Comparison of ENCODE assay signal across 22 cellular contexts in the genomic region with DNA sequence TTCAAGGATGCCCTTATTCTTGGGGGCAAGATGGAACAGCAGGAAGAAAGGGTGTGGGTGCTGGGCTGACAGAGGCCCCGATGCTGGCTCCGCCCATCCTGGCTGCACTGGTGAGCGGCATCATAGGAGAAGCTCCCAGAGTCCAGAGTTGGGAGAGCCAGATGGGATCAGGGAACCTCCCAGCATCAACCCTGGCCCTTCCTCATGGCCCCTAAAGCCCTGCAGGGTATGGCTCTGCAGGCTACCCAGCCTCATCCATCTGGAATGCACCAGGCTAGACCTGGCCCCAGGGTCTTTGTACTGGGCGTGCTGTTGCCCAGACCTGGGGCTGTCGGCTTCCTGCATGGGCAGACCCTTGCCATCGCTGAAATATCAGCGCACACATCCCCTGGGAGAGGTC. TPM values are rescaled to one million over a fixed set of nuclear protein-coding genes. Genes with fewer than 3 reads are reported as not detected.
DNase-seq lines count a peak whose midpoint lies in the region; ATAC-seq and TF ChIP-seq lines count a peak whose summit lies in the region.
"Had no signal": no experiment of that assay in that cellular context is flagged by ENCODE, and none has a peak within 500 bp of the region (broad histone marks: within the 10 kb centered on the region; RNA-seq: fewer than 3 reads in every experiment).

No MANE protein-coding gene starts in this region.

- H2BK120ac ChIP-seq in trophoblast cell (ENCODE audit: insufficient read depth, low read length, poor library complexity) = no peak overlapping the region

- no peaks in the 10 kb centered on the region for H3K79me1 ChIP-seq in trophoblast cell (ENCODE audit: low read length)

- no peaks in the 10 kb centered on the region for H3K9me3 Mint-ChIP-seq in activated T-helper 17 cell treated with anti-CD3 and anti-CD28 coated beads, Interleukin-2, amount 50 U/mL, for 72 hours
- H3K9me3 Mint-ChIP-seq: activated naive CD8-positive, alpha-beta T cell treated with anti-CD3 and anti-CD28 coated beads, Interleukin-2, amount 50 U/mL, for 24 hours; brain; endodermal cell; stimulated activated naive CD8-positive, alpha-beta T cell treated with anti-CD3 and anti-CD28 coated beads, Interleukin-15, amount 100 ng/mL, for 72 hours had no signal

- peak; percentile 29 for ATAC-seq in activated T-helper 17 cell treated with anti-CD3 and anti-CD28 coated beads, Interleukin-2, amount 50 U/mL, for 72 hours (replicated peaks)
- no peak for ATAC-seq in HG03469 (IDR thresholded peaks at IDR 0.05; ENCODE audit: unreplicated experiment)
- ATAC-seq: activated CD4-positive, alpha-beta T cell treated with anti-CD3 and anti-CD28 coated beads for 36 hours; activated naive CD8-positive, alpha-beta T cell treated with anti-CD3 and anti-CD28 coated beads, Interleukin-2, amount 50 U/mL, for 24 hours; stimulated activated naive CD8-positive, alpha-beta T cell treated with anti-CD3 and anti-CD28 coated beads, Interleukin-15, amount 100 ng/mL, for 72 hours had no signal

- H3K23ac ChIP-seq in trophoblast cell (ENCODE audit: low read length) = no peak overlapping the region

- no peak overlapping the region for H3K14ac ChIP-seq in trophoblast cell (ENCODE audit: low read length)

- H3K36me3 ChIP-seq in HEK293 (ENCODE audit: control insufficient read depth in 2 of 2, insufficient read depth in 1 of 2, low read length in 2 of 2) (peaks cover 0 to 24% of the 10 kb centered on the region in 2 experiments; a peak in 2 of 3 replicates), trophoblast cell (ENCODE audit: control insufficient read depth in 1 of 2, insufficient read depth in 2 of 2, low read length in 2 of 2) (peaks cover 24 to 26% of the 10 kb centered on the region in 2 experiments)

- no peak for TF ChIP-seq CTCF in HEK293 (tag by site-specific recombination; IDR thresholded peaks at IDR 0.05)

- H3K4ac ChIP-seq in trophoblast cell (ENCODE audit: low read depth, low read length) = no peak overlapping the region

- no peak overlapping the region for H4K8ac ChIP-seq in trophoblast cell (ENCODE audit: low read depth, low read length)

- no peak overlapping the region for H3K4me3 ChIP-seq in HEK293 (ENCODE audit: low read depth, low read length)
- no peak overlapping the region for H3K4me3 ChIP-seq in trophoblast cell (ENCODE audit: low read depth, low read length)
- H3K4me3 ChIP-seq: transverse colon had no signal

- no peak overlapping the region for H2AFZ ChIP-seq in trophoblast cell (ENCODE audit: insufficient read depth, low read length, poor library complexity)

- H4K91ac ChIP-seq in trophoblast cell (ENCODE audit: low read depth, low read length) = no peak overlapping the region

- H3K27ac Mint-ChIP-seq in activated T-helper 17 cell treated with anti-CD3 and anti-CD28 coated beads, Interleukin-2, amount 50 U/mL, for 72 hours = no peak overlapping the region
- H3K27ac Mint-ChIP-seq: activated CD4-positive, alpha-beta T cell treated with anti-CD3 and anti-CD28 coated beads for 36 hours; activated naive CD8-positive, alpha-beta T cell treated with anti-CD3 and anti-CD28 coated beads, Interleukin-2, amount 50 U/mL, for 24 hours; B cell; endodermal cell had no signal

- POLR2A ChIA-PET in HEK293 (lab: Yijun Ruan, JAX) = interaction anchor here (0.7 to 1.4 kb wide), 2 partner anchors 28 to 41 kb away, joined by 3 to 5 read pairs; a partner anchor contains a TSS

- H3K36me3 Mint-ChIP-seq in activated T-helper 17 cell treated with anti-CD3 and anti-CD28 coated beads, Interleukin-2, amount 50 U/mL, for 72 hours (ENCODE audit: low read depth) = peaks cover 29% of the 10 kb centered on the region

- no peak overlapping the region for H3K4me2 ChIP-seq in trophoblast cell (ENCODE audit: low read length)

- H3K9ac ChIP-seq in trophoblast cell (ENCODE audit: low read length) = no peak overlapping the region

- no peak overlapping the region for H2BK12ac ChIP-seq in trophoblast cell (ENCODE audit: low read length)

- H3K18ac ChIP-seq in trophoblast cell (ENCODE audit: low read length) = no peak overlapping the region

- no peaks in the 10 kb centered on the region for H3K9me3 ChIP-seq in HEK293 (ENCODE audit: control insufficient read depth, insufficient read depth, low read depth, low read length)
- peaks cover 6% of the 10 kb centered on the region for H3K9me3 ChIP-seq in trophoblast cell (ENCODE audit: insufficient read depth, low read depth, low read length)
- H3K9me3 ChIP-seq: transverse colon had no signal

- CTCF ChIA-PET in HEK293 (lab: Yijun Ruan, JAX) = interaction anchor here (0.6 to 1.0 kb wide), 3 partner anchors 9 to 41 kb away, joined by 3 read pairs; no protein-coding TSS in a partner anchor

- no peak overlapping the region for H3K27ac ChIP-seq in HEK293 (ENCODE audit: extremely low read depth, low read depth, low read length)
- H3K27ac ChIP-seq in trophoblast cell (ENCODE audit: low read depth, low read length) = no peak overlapping the region
- H3K27ac ChIP-seq: 22Rv1, transverse colon had no signal

- H3K4me1 ChIP-seq in HEK293 (ENCODE audit: control insufficient read depth, insufficient read depth, low read length) (no peaks in the 10 kb centered on the region), trophoblast cell (ENCODE audit: control insufficient read depth in 1 of 2, insufficient read depth in 2 of 2, low read length in 2 of 2) (peaks cover 0 to 2% of the 10 kb centered on the region in 2 experiments)
- H3K4me1 ChIP-seq: transverse colon had no signal

- no peaks in the 10 kb centered on the region for H3K79me2 ChIP-seq in trophoblast cell (ENCODE audit: control insufficient read depth, insufficient read depth, low read length, poor library complexity)

- H3K4me3 Mint-ChIP-seq in activated T-helper 17 cell treated with anti-CD3 and anti-CD28 coated beads, Interleukin-2, amount 50 U/mL, for 72 hours = no peak overlapping the region
- H3K4me3 Mint-ChIP-seq: activated CD4-positive, alpha-beta T cell treated with anti-CD3 and anti-CD28 coated beads for 36 hours; activated naive CD8-positive, alpha-beta T cell treated with anti-CD3 and anti-CD28 coated beads, Interleukin-2, amount 50 U/mL, for 24 hours; B cell; brain; endodermal cell; stimulated activated naive CD8-positive, alpha-beta T cell treated with anti-CD3 and anti-CD28 coated beads, Interleukin-15, amount 100 ng/mL, for 72 hours had no signal

- H2AK5ac ChIP-seq in trophoblast cell (ENCODE audit: low read length) = no peak overlapping the region

- H3K4me1 Mint-ChIP-seq in activated T-helper 17 cell treated with anti-CD3 and anti-CD28 coated beads, Interleukin-2, amount 50 U/mL, for 72 hours = no peaks in the 10 kb centered on the region
- H3K4me1 Mint-ChIP-seq: activated CD4-positive, alpha-beta T cell treated with anti-CD3 and anti-CD28 coated beads for 36 hours; activated naive CD8-positive, alpha-beta T cell treated with anti-CD3 and anti-CD28 coated beads, Interleukin-2, amount 50 U/mL, for 24 hours; B cell; brain; endodermal cell; stimulated activated naive CD8-positive, alpha-beta T cell treated with anti-CD3 and anti-CD28 coated beads, Interleukin-15, amount 100 ng/mL, for 72 hours had no signal

- DNase-seq in NCI-H1694 treated with DMSO at 0.1 percent for 48 hours (lab: John Stamatoyannopoulos, UW) (peak; percentile 65), NCI-H1694 (lab: John Stamatoyannopoulos, UW) (no peak), trophoblast cell (peak; percentile 63 to 77), NCI-H774 (lab: John Stamatoyannopoulos, UW) (no peak), GF-D8 (lab: John Stamatoyannopoulos, UW) (no peak)
- DNase-seq: activated CD4-positive, alpha-beta T cell treated with anti-CD3 and anti-CD28 coated beads for 36 hours; activated naive CD8-positive, alpha-beta T cell treated with anti-CD3 and anti-CD28 coated beads, Interleukin-2, amount 50 U/mL, for 24 hours; COR-L47; endodermal cell; GDM1; NCI-H226; RPMI8226; stimulated activated CD4-positive, alpha-beta T cell treated with anti-CD3 and anti-CD28 coated beads, Interleukin-4, amount 100 ng/mL, for 1 hour; stimulated activated naive CD8-positive, alpha-beta T cell treated with anti-CD3 and anti-CD28 coated beads, Interleukin-15, amount 100 ng/mL, for 72 hours; SW 1271; transverse colon had no signal

- H2BK5ac ChIP-seq in trophoblast cell (ENCODE audit: low read depth, low read length, poor library complexity) = no peak overlapping the region

- H3K27me3 ChIP-seq in trophoblast cell (ENCODE audit: insufficient read depth, low read length) = no peaks in the 10 kb centered on the region
- H3K27me3 ChIP-seq: transverse colon had no signal

- no CpG with 5 or more reads among the region's 7 CpGs for WGBS in trophoblast cell (ENCODE audit: extremely low coverage, insufficient coverage, insufficient read length)

- H3K27me3 Mint-ChIP-seq in activated T-helper 17 cell treated with anti-CD3 and anti-CD28 coated beads, Interleukin-2, amount 50 U/mL, for 72 hours = no peaks in the 10 kb centered on the region
- H3K27me3 Mint-ChIP-seq: activated CD4-positive, alpha-beta T cell treated with anti-CD3 and anti-CD28 coated beads for 36 hours; activated naive CD8-positive, alpha-beta T cell treated with anti-CD3 and anti-CD28 coated beads, Interleukin-2, amount 50 U/mL, for 24 hours; B cell; brain; stimulated activated naive CD8-positive, alpha-beta T cell treated with anti-CD3 and anti-CD28 coated beads, Interleukin-15, amount 100 ng/mL, for 72 hours had no signal

- H4K12ac ChIP-seq in trophoblast cell (ENCODE audit: low read depth, low read length) = no peak overlapping the region

TF ChIP-seq in HEK293, 187 proteins besides CTCF, POLR2A, EP300 and RAD21 (continues in another document):
- TF ChIP-seq ZNF292 (tag by site-specific recombination; IDR thresholded peaks at IDR 0.05; ENCODE audit: borderline replicate concordance, low read depth) = no peak

RNA-seq across cellular contexts. Expression of a gene that starts 7.9 kb away (rescaled TPM):
- 10 to 100 TPM; 23.7 to 41.8 TPM for total RNA-seq in activated T-helper 17 cell treated with anti-CD3 and anti-CD28 coated beads, Interleukin-2, amount 50 U/mL, for 72 hours
- polyA plus RNA-seq in trophoblast cell (2013) = 26.7 and 26.8 TPM in 2 replicates

RNA-seq across cellular contexts. Expression of a gene that starts 13.6 kb away (rescaled TPM):
- 100 to 1,000 TPM; 222 to 320 TPM for total RNA-seq in activated T-helper 17 cell treated with anti-CD3 and anti-CD28 coated beads, Interleukin-2, amount 50 U/mL, for 72 hours
- polyA plus RNA-seq in trophoblast cell (2013) = 152 and 154 TPM in 2 replicates

RNA-seq across cellular contexts. Expression of a gene that starts 27.9 kb away (rescaled TPM):
- total RNA-seq in activated T-helper 17 cell treated with anti-CD3 and anti-CD28 coated beads, Interleukin-2, amount 50 U/mL, for 72 hours = 100 to 1,000 TPM; 116 to 118 TPM
- polyA plus RNA-seq in trophoblast cell (2013) = 112 and 120 TPM in 2 replicates

RNA-seq across cellular contexts. Expression of a gene that starts 41.9 kb away (rescaled TPM):
- 1,000 to 10,000 TPM; 1,569 to 1,681 TPM for total RNA-seq in activated T-helper 17 cell treated with anti-CD3 and anti-CD28 coated beads, Interleukin-2, amount 50 U/mL, for 72 hours
- 1,411 and 1,415 TPM in 2 replicates for polyA plus RNA-seq in trophoblast cell (2013)

RNA-seq across cellular contexts. Expression of a gene that starts 58.8 kb away (rescaled TPM):
- 10 to 100 TPM; 36.3 to 46.6 TPM for total RNA-seq in activated T-helper 17 cell treated with anti-CD3 and anti-CD28 coated beads, Interleukin-2, amount 50 U/mL, for 72 hours
- 64.9 and 69.3 TPM in 2 replicates for polyA plus RNA-seq in trophoblast cell (2013)

Comparison
In these comparisons a context has a peak if more than half of its experiments do, and no peak if none do; other contexts are left out.
1. DNase-seq: peak in NCI-H1694 treated with DMSO at 0.1 percent for 48 hours (single experiment) and trophoblast cell (2 of 2); none in NCI-H1694 (single experiment), NCI-H774 (single experiment) and GF-D8 (single experiment).